Comparison of ENCODE assay signal across 8 cellular contexts in the genomic region with DNA sequence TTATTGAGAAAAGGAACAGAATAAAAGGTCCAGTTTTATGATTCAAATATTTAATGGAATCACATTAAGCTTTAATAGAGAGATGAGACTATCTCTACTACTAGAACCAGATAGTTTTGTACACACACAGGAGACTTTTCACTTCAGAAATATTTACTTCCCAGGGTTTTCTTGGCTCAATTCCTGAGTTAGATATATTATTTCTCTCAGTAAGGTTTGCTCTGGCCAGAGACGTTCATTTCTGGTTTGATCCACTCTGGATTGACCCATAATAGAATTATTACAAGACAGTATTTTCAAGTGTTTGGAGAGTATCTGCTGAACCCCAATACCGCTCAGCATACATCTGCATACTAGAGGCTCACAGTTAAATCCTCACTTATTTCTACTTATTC. TPM values are rescaled to one million over a fixed set of nuclear protein-coding genes. Genes with fewer than 3 reads are reported as not detected.
A peak's percentile ranks its signal among the peaks of the same experiment; 100 is the strongest.
DNase-seq lines count a peak whose midpoint lies in the region; ATAC-seq and TF ChIP-seq lines count a peak whose summit lies in the region.

No MANE protein-coding gene starts in this region.

- TF ChIP-seq CTCF in ascending aorta (IDR thresholded peaks at IDR 0.05) (no peak), left lung (IDR thresholded peaks at IDR 0.05) (no peak), thyroid gland (IDR thresholded peaks at IDR 0.05) (no peak)

- H3K9me3 Mint-ChIP-seq in activated CD4-positive, alpha-beta T cell treated with anti-CD3 and anti-CD28 coated beads, Interleukin-2, amount 10 ng/mL, durations not matched to agents 7 days and 5 days = no peaks in the 10 kb centered on the region

- peaks cover 26% of the 10 kb centered on the region for H3K4me1 Mint-ChIP-seq in activated CD4-positive, alpha-beta T cell treated with anti-CD3 and anti-CD28 coated beads, Interleukin-2, amount 10 ng/mL, durations not matched to agents 7 days and 5 days

- no peak for ATAC-seq in left lung

- H3K27me3 ChIP-seq in ascending aorta = no peaks in the 10 kb centered on the region
- H3K27me3 ChIP-seq in left lung = no peaks in the 10 kb centered on the region
- H3K27me3 ChIP-seq in thyroid gland = no peaks in the 10 kb centered on the region

- intact Hi-C loops in ascending aorta (cut with DNase I) = loop anchor here (2.0 to 10.0 kb wide), 6 partner anchors 69 to 1023 kb away; a partner anchor contains a TSS
- intact Hi-C loops in left lung (cut with DNase I) = no loop called here
- intact Hi-C loops in thyroid gland (cut with DNase I) = loop anchor here (5.0 kb wide), 1 partner anchor 124 kb away; no protein-coding TSS in a partner anchor
- intact Hi-C loops in head of caudate nucleus (cut with DNase I) = loop anchor here (2.0 kb wide), 1 partner anchor 125 kb away; no protein-coding TSS in a partner anchor

- H3K27ac ChIP-seq in ascending aorta = peak overlapping the region; percentile 97 to 100
- peak overlapping the region; percentile 96 to 98 for H3K27ac ChIP-seq in left lung
- H3K27ac ChIP-seq in thyroid gland = peak overlapping the region; percentile 98 to 99 (median 99)

- H3K4me3 ChIP-seq in ascending aorta (peak overlapping the region; percentile 94 to 99), left lung (peak overlapping the region; percentile 82 to 96), thyroid gland (replicated peaks in 1 of 3) (peak overlapping the region in 2 of 3 donors; percentile 76 to 98)

- H3K36me3 Mint-ChIP-seq in activated CD4-positive, alpha-beta T cell treated with anti-CD3 and anti-CD28 coated beads, Interleukin-2, amount 10 ng/mL, durations not matched to agents 7 days and 5 days (ENCODE audit: low read depth) = peaks cover 8% of the 10 kb centered on the region

- POLR2A ChIA-PET in activated CD4-positive, alpha-beta T cell treated with anti-CD3 and anti-CD28 coated beads, Interleukin-2, amount 10 ng/mL, durations not matched to agents 7 days and 5 days (lab: Charles Lee) = interaction anchor here (1.0 kb wide), 1 partner anchor 29 kb away, joined by 4 read pairs; no protein-coding TSS in a partner anchor

- WGBS in thyroid gland, 2 donors = 0 to 6% methylated on average over 2 of the region's 2 CpGs

- no peak for TF ChIP-seq POLR2A in thyroid gland (IDR thresholded peaks at IDR 0.05)

- H3K4me3 Mint-ChIP-seq in activated CD4-positive, alpha-beta T cell treated with anti-CD3 and anti-CD28 coated beads, Interleukin-2, amount 10 ng/mL, durations not matched to agents 7 days and 5 days = peak overlapping the region; percentile 93

- H3K4me1 ChIP-seq in ascending aorta (peaks cover 0 to 21% of the 10 kb centered on the region in 2 donors), left lung (peaks cover 19 to 22% of the 10 kb centered on the region in 2 donors), thyroid gland (peaks cover 16 to 19% of the 10 kb centered on the region in 2 donors)

- H3K27ac Mint-ChIP-seq in activated CD4-positive, alpha-beta T cell treated with anti-CD3 and anti-CD28 coated beads, Interleukin-2, amount 10 ng/mL, durations not matched to agents 7 days and 5 days = peak overlapping the region; percentile 94

- no peaks in the 10 kb centered on the region for H3K27me3 Mint-ChIP-seq in activated CD4-positive, alpha-beta T cell treated with anti-CD3 and anti-CD28 coated beads, Interleukin-2, amount 10 ng/mL, durations not matched to agents 7 days and 5 days

- CTCF ChIA-PET in activated CD4-positive, alpha-beta T cell treated with anti-CD3 and anti-CD28 coated beads, Interleukin-2, amount 10 ng/mL, durations not matched to agents 7 days and 5 days (lab: Charles Lee) = interaction anchor here (0.6 to 1.0 kb wide), 2 partner anchors 14 to 106 kb away, joined by 3 to 4 read pairs; no protein-coding TSS in a partner anchor

- no peak for DNase-seq in activated CD4-positive, alpha-beta T cell treated with anti-CD3 and anti-CD28 coated beads, Interleukin-2, amount 10 ng/mL, durations not matched to agents 7 days and 5 days
- DNase-seq in activated CD4-positive, alpha-beta T cell treated with anti-CD3 and anti-CD28 coated beads, Interleukin-2, amount 50 U/mL, for 4 hours = no peak
- DNase-seq in ascending aorta (ENCODE audit: low spot score in 2 of 2) (no peak), left lung (no peak), thyroid gland (no peak), SIG-M5 (lab: John Stamatoyannopoulos, UW) (no peak), head of caudate nucleus (no peak)
- no peak for DNase-seq in effector CD8-positive, alpha-beta T cell (lab: John Stamatoyannopoulos, UW)

- H3K36me3 ChIP-seq in ascending aorta (no peaks in the 10 kb centered on the region), left lung (no peaks in the 10 kb centered on the region), thyroid gland (no peaks in the 10 kb centered on the region)

- H3K9me3 ChIP-seq in ascending aorta (no peaks in the 10 kb centered on the region), left lung (no peaks in the 10 kb centered on the region), thyroid gland (no peaks in the 10 kb centered on the region)

RNA-seq across cellular contexts. Expression of a gene that starts 1.3 kb away (rescaled TPM):
- total RNA-seq in activated CD4-positive, alpha-beta T cell treated with anti-CD3 and anti-CD28 coated beads, Interleukin-2, amount 10 ng/mL, durations not matched to agents 7 days and 5 days = 10 to 100 TPM; 47.0 to 56.0 TPM
- total RNA-seq in ascending aorta (10.3 TPM), left lung (10 to 100 TPM; 44.5 to 46.6 TPM), thyroid gland (100 to 1,000 TPM in 2 of 4 donors, 10 to 100 TPM in 2; 78.1 to 110 (median 102) TPM)

Comparison
In these comparisons a context has a peak if more than half of its experiments do, and no peak if none do; other contexts are left out.
1. intact Hi-C loops: an anchor here in ascending aorta (2.0 to 10.0 kb wide), thyroid gland (5.0 kb wide) and head of caudate nucleus (2.0 kb wide); none called in left lung.